Comparison of ENCODE assay signal across 18 cellular contexts in genomic region chr16:58011652-58012051, GRCh38. TPM values are rescaled to one million over a fixed set of nuclear protein-coding genes. Genes with fewer than 3 reads are reported as not detected.
DNase-seq lines count a peak whose midpoint lies in the region; ATAC-seq and TF ChIP-seq lines count a peak whose summit lies in the region.
"Had no signal": no experiment of that assay in that cellular context is flagged by ENCODE, and none has a peak within 500 bp of the region (broad histone marks: within the 10 kb centered on the region; RNA-seq: fewer than 3 reads in every experiment).

No MANE protein-coding gene starts in this region.

- H3K27ac Mint-ChIP-seq in endodermal cell = peak overlapping the region; percentile 95
- H3K27ac Mint-ChIP-seq: activated naive CD4-positive, alpha-beta T cell treated with anti-CD3 and anti-CD28 coated beads, Interleukin-2, amount 50 U/mL, for 24 hours; T-helper 17 cell had no signal

- H3K9me3 ChIP-seq in endodermal cell (ENCODE audit: control insufficient read depth, low read length) = peaks cover 8% of the 10 kb centered on the region
- H3K9me3 ChIP-seq in osteoblast (ENCODE audit: low read depth, low read length) = no peaks in the 10 kb centered on the region
- H3K9me3 ChIP-seq: heart right ventricle had no signal

- H3K4me1 Mint-ChIP-seq in endodermal cell = peaks cover 42% of the 10 kb centered on the region

- DNase-seq in ELF-1 (ENCODE audit: low read depth, low spot score) = peak; percentile 64
- DNase-seq in NCI-H226 = peak; percentile 91
- DNase-seq in endodermal cell = peak; percentile 69
- DNase-seq in osteoblast (ENCODE audit: insufficient read length, low spot score, missing footprints) = peak; percentile 89
- DNase-seq in germinal center (ENCODE audit: low spot score) = no peak
- DNase-seq in GM13976 (ENCODE audit: low spot score) = no peak
- no peak for DNase-seq in NCI-H1048 (lab: John Stamatoyannopoulos, UW)
- DNase-seq: activated CD4-positive, alpha-beta T cell treated with anti-CD3 and anti-CD28 coated beads for 1 hour; activated CD8-positive, alpha-beta memory T cell treated with anti-CD3 and anti-CD28 coated beads, Interleukin-2, amount 50 U/mL, for 4 hours; CD4-positive, alpha-beta memory T cell; heart right ventricle; left colon; MM.1S; NCI-H2029 treated with DMSO at 0.1 percent for 48 hours; T-helper 17 cell had no signal

- peaks cover 9% of the 10 kb centered on the region for H3K9me3 Mint-ChIP-seq in endodermal cell
- H3K9me3 Mint-ChIP-seq: activated naive CD4-positive, alpha-beta T cell treated with anti-CD3 and anti-CD28 coated beads, Interleukin-2, amount 50 U/mL, for 24 hours; CD4-positive, alpha-beta memory T cell had no signal

- H3K27me3 ChIP-seq in endodermal cell (ENCODE audit: control insufficient read depth, insufficient read depth, low read length, poor library complexity, severe bottlenecking) = no peaks in the 10 kb centered on the region
- no peaks in the 10 kb centered on the region for H3K27me3 ChIP-seq in osteoblast (ENCODE audit: insufficient read depth, low read length)
- H3K27me3 ChIP-seq: heart right ventricle had no signal

- no peak for ATAC-seq in HG02678 (IDR thresholded peaks at IDR 0.05; ENCODE audit: unreplicated experiment)
- ATAC-seq: heart right ventricle, left colon, T-helper 17 cell had no signal

- H3K4me2 ChIP-seq in osteoblast (ENCODE audit: insufficient read depth, low read length) = no peak overlapping the region

- H3K9ac ChIP-seq in endodermal cell (ENCODE audit: extremely low read depth, low read length, poor library complexity, severe bottlenecking) = peak overlapping the region; percentile 47

- H3K36me3 ChIP-seq in endodermal cell (ENCODE audit: control insufficient read depth, insufficient read depth, low read length) (peaks cover 80% of the 10 kb centered on the region), osteoblast (ENCODE audit: insufficient read depth, low read length) (peaks cover 26% of the 10 kb centered on the region)

- WGBS in endodermal cell (ENCODE audit: insufficient coverage in 1 of 2, insufficient read length in 1 of 2), 2 experiments = 76 to 83% methylated on average over 2 to 3 of the region's 3 CpGs

- H3K79me2 ChIP-seq in osteoblast (ENCODE audit: insufficient read depth, low read length) = peaks cover 6% of the 10 kb centered on the region

- no peak overlapping the region for H3K27ac ChIP-seq in endodermal cell (ENCODE audit: low read depth, low read length)
- H3K27ac ChIP-seq in osteoblast (ENCODE audit: low read depth, low read length) = no peak overlapping the region
- H3K27ac ChIP-seq: heart right ventricle, RWPE1 had no signal

- H3K4me1 ChIP-seq in endodermal cell (ENCODE audit: control insufficient read depth, insufficient read depth, low read length) = peaks cover 33% of the 10 kb centered on the region
- peaks cover 8% of the 10 kb centered on the region for H3K4me1 ChIP-seq in osteoblast (ENCODE audit: insufficient read depth, low read length)

- no peaks in the 10 kb centered on the region for H3K27me3 Mint-ChIP-seq in endodermal cell (ENCODE audit: insufficient read depth)
- H3K27me3 Mint-ChIP-seq: activated naive CD4-positive, alpha-beta T cell treated with anti-CD3 and anti-CD28 coated beads, Interleukin-2, amount 50 U/mL, for 24 hours; CD4-positive, alpha-beta memory T cell; T-helper 17 cell had no signal

- H2AFZ ChIP-seq in osteoblast (ENCODE audit: low read length) = no peak overlapping the region

- TF ChIP-seq CTCF in endodermal cell (conservative IDR thresholded peaks at IDR 0.05) (peak; percentile 47), osteoblast (IDR thresholded peaks at IDR 0.05; ENCODE audit: extremely low read depth, low read depth, low read length) (no peak), GM13976 (IDR thresholded peaks at IDR 0.05; ENCODE audit: borderline replicate concordance, control extremely low read depth, extremely low read depth, insufficient read depth, missing control alignments) (no peak)

- peak overlapping the region; percentile 27 for H3K4me3 Mint-ChIP-seq in endodermal cell
- H3K4me3 Mint-ChIP-seq: activated naive CD4-positive, alpha-beta T cell treated with anti-CD3 and anti-CD28 coated beads, Interleukin-2, amount 50 U/mL, for 24 hours; CD4-positive, alpha-beta memory T cell; T-helper 17 cell had no signal

- H3K4me3 ChIP-seq in endodermal cell (ENCODE audit: low read length) (peak overlapping the region; percentile 42), osteoblast (ENCODE audit: insufficient read depth, low read length) (no peak overlapping the region)
- H3K4me3 ChIP-seq: heart right ventricle had no signal

- H4K20me1 ChIP-seq in osteoblast (ENCODE audit: insufficient read depth, low read length) = peaks cover 9% of the 10 kb centered on the region

- in situ Hi-C loops in GM13976 (cut with MboI; ENCODE audit: low sequenced_read_pairs, unreplicated experiment) = loop anchor here (10.0 kb wide), 1 partner anchor 113 kb away; the partner anchor contains the start of gene CFAP20

- peaks cover 49% of the 10 kb centered on the region for H3K36me3 Mint-ChIP-seq in endodermal cell (ENCODE audit: low read depth)

RNA-seq across cellular contexts. Expression of gene USB1, which starts 10.4 kb away (rescaled TPM):
- 100 to 1,000 TPM; 139 to 163 TPM for total RNA-seq in endodermal cell
- polyA plus RNA-seq in endodermal cell (2013, experiment 1 of 2) = 62.2 TPM
- polyA plus RNA-seq in endodermal cell (2013, experiment 2 of 2) = 62.7 TPM
- total RNA-seq in osteoblast = 17.7 and 19.2 TPM in 2 replicates

RNA-seq across cellular contexts. Expression of gene ZNF319, which starts 11.2 kb away (rescaled TPM):
- total RNA-seq in endodermal cell = 10 to 100 TPM in 1 of 2 donors, 1 to 10 TPM in 1; 9.8 to 10.8 TPM
- 11.5 TPM for polyA plus RNA-seq in endodermal cell (2013, experiment 1 of 2)
- polyA plus RNA-seq in endodermal cell (2013, experiment 2 of 2) = 8.2 TPM
- 4.3 and 5.6 TPM in 2 replicates for total RNA-seq in osteoblast

RNA-seq across cellular contexts. Expression of gene MMP15, which starts 13.9 kb away (rescaled TPM):
- total RNA-seq in endodermal cell (100 to 1,000 TPM in 1 of 2 donors, 10 to 100 TPM in 1; 99.8 to 105 TPM), osteoblast (7.7 and 9.4 TPM in 2 replicates)
- polyA plus RNA-seq in endodermal cell (2013, experiment 1 of 2) = 34.0 TPM
- polyA plus RNA-seq in endodermal cell (2013, experiment 2 of 2) = 34.0 TPM

RNA-seq across cellular contexts. Expression of gene CNGB1, which starts 40.7 kb away (rescaled TPM):
- total RNA-seq in endodermal cell (under 1 TPM; 0.29 to 0.60 TPM), osteoblast (not detected in 2 replicates)
- polyA plus RNA-seq in endodermal cell (2013, experiment 1 of 2) = 1.1 TPM
- polyA plus RNA-seq in endodermal cell (2013, experiment 2 of 2) = 0.50 TPM
- total RNA-seq: CD4-positive, alpha-beta memory T cell; heart right ventricle; T-helper 17 cell had no signal
- polyA plus RNA-seq: CD4-positive, alpha-beta memory T cell; heart right ventricle had no signal

Comparison
In these comparisons a context has a peak if more than half of its experiments do, and no peak if none do; other contexts are left out.
1. DNase-seq: peak in ELF-1 (single experiment), NCI-H226 (single experiment), endodermal cell (single experiment) and osteoblast (single experiment); none in germinal center (single experiment), GM13976 (single experiment) and NCI-H1048 (single experiment).